ENCODE assay signal across 19 cellular contexts in genomic region chr5:138726848-138727247, GRCh38. TPM values are rescaled to one million over a fixed set of nuclear protein-coding genes. Genes with fewer than 3 reads are reported as not detected.
DNase-seq lines count a peak whose midpoint lies in the region; ATAC-seq and TF ChIP-seq lines count a peak whose summit lies in the region.
"Had no signal": no experiment of that assay in that cellular context is flagged by ENCODE, and none has a peak within 500 bp of the region (broad histone marks: within the 10 kb centered on the region; RNA-seq: fewer than 3 reads in every experiment).

No MANE protein-coding gene starts in this region.

- H3K36me3 ChIP-seq in stomach smooth muscle (ENCODE audit: control insufficient read depth in 2 of 2, insufficient read depth in 2 of 2, low read length in 2 of 2) = no peaks in the 10 kb centered on the region
- H3K36me3 ChIP-seq: adrenal gland, gastroesophageal sphincter had no signal

- no peaks in the 10 kb centered on the region for H3K9me3 Mint-ChIP-seq in WTC11
- peaks cover 20% of the 10 kb centered on the region for H3K9me3 Mint-ChIP-seq in glutamatergic neuron (ENCODE audit: unreplicated experiment)

- TF ChIP-seq CTCF in WTC11 (IDR thresholded peaks at IDR 0.05) (no peak), glutamatergic neuron (IDR thresholded peaks at IDR 0.05; ENCODE audit: partially characterized antibody, unreplicated experiment) (no peak)

- peaks cover 23% of the 10 kb centered on the region for H3K4me1 ChIP-seq in stomach smooth muscle (ENCODE audit: control insufficient read depth, insufficient read depth, low read length)

- no peak overlapping the region for H3K9ac ChIP-seq in stomach smooth muscle (ENCODE audit: low read length in 2 of 2)

- no peaks in the 10 kb centered on the region for H3K27me3 ChIP-seq in stomach smooth muscle (ENCODE audit: control insufficient read depth in 1 of 2, insufficient read depth in 2 of 2, low read length in 2 of 2)
- H3K27me3 ChIP-seq: adrenal gland, gastroesophageal sphincter had no signal

- no peak overlapping the region for H3K4me3 ChIP-seq in stomach smooth muscle (ENCODE audit: low read length in 2 of 2)
- H3K4me3 ChIP-seq: adrenal gland, gastroesophageal sphincter had no signal

- H3K27ac Mint-ChIP-seq in WTC11 (0 out of 2 replicates have a peak overlapping the region, but pooled peaks have one; percentile 96), glutamatergic neuron (ENCODE audit: unreplicated experiment) (peak overlapping the region; percentile 100)
- H3K27ac Mint-ChIP-seq: B cell had no signal

- H3K27me3 Mint-ChIP-seq in WTC11 (ENCODE audit: low read depth) (no peaks in the 10 kb centered on the region; the same call in 1 of the 2 replicates), glutamatergic neuron (ENCODE audit: unreplicated experiment) (peaks cover 10% of the 10 kb centered on the region)

- H3K4me1 Mint-ChIP-seq in WTC11 (peaks cover 42% of the 10 kb centered on the region), glutamatergic neuron (ENCODE audit: low read depth, unreplicated experiment) (peaks cover 45% of the 10 kb centered on the region)

- CTCF ChIA-PET in WTC11 (lab: Charles Lee) = interaction anchor here (2.1 kb wide), 1 partner anchor 147 kb away, joined by 9 read pairs; no protein-coding TSS in a partner anchor

- H3K36me3 Mint-ChIP-seq in WTC11 = no peaks in the 10 kb centered on the region
- no peaks in the 10 kb centered on the region for H3K36me3 Mint-ChIP-seq in glutamatergic neuron (ENCODE audit: unreplicated experiment)

- POLR2A ChIA-PET in WTC11 (lab: Charles Lee) = no interaction called here

- H3K4me3 Mint-ChIP-seq in WTC11 (no peak overlapping the region), glutamatergic neuron (ENCODE audit: unreplicated experiment) (no peak overlapping the region)
- H3K4me3 Mint-ChIP-seq: B cell had no signal

- peak; percentile 13 for DNase-seq in stimulated activated CD4-positive, alpha-beta T cell treated with anti-CD3 and anti-CD28 coated beads, Interleukin-2, amount 100 ng/mL, for 4 hours (ENCODE audit: low read depth)
- no peak for DNase-seq in stimulated activated CD4-positive, alpha-beta T cell treated with anti-CD3 and anti-CD28 coated beads, Interleukin-1b, Interleukin-23, amount 100 ng/mL, for 48 hours
- DNase-seq in WTC11 (ENCODE audit: low spot score) (no peak), glutamatergic neuron (no peak), SK-N-DZ (ENCODE audit: low spot score) (no peak)
- DNase-seq: adrenal gland, Calu3, dermis blood vessel endothelial cell, IMR-90, left colon, NCI-H510A, T-helper 1 cell had no signal

- ATAC-seq in WTC11 (no peak), GM19455 (IDR thresholded peaks at IDR 0.05; ENCODE audit: unreplicated experiment) (no peak), HG03521 (IDR thresholded peaks at IDR 0.05; ENCODE audit: unreplicated experiment) (no peak)
- ATAC-seq: gastroesophageal sphincter, left colon, Right ventricle myocardium inferior had no signal

- H3K9me3 ChIP-seq in stomach smooth muscle (ENCODE audit: control insufficient read depth in 2 of 2, low read length in 2 of 2) = no peaks in the 10 kb centered on the region
- H3K9me3 ChIP-seq: adrenal gland, gastroesophageal sphincter had no signal

- H3K27ac ChIP-seq in stomach smooth muscle (ENCODE audit: low read length) = peak overlapping the region; percentile 95
- H3K27ac ChIP-seq: HL-60 had no signal

TF ChIP-seq in WTC11, 78 proteins besides CTCF, POLR2A, EP300 and RAD21 (continues in another document):
- TF ChIP-seq NFATC4 (CRISPR knock-in tag; IDR thresholded peaks at IDR 0.05) = no peak
- no peak for TF ChIP-seq PRRX2 (CRISPR knock-in tag; IDR thresholded peaks at IDR 0.05)
- no peak for TF ChIP-seq PRDM15 (CRISPR knock-in tag; IDR thresholded peaks at IDR 0.05)
- TF ChIP-seq TEAD4 (CRISPR knock-in tag; IDR thresholded peaks at IDR 0.05) = no peak
- TF ChIP-seq ZBTB43 (CRISPR knock-in tag; IDR thresholded peaks at IDR 0.05) = no peak
- no peak for TF ChIP-seq SMAD4 (CRISPR knock-in tag; IDR thresholded peaks at IDR 0.05)
- no peak for TF ChIP-seq E2F4 (CRISPR knock-in tag; IDR thresholded peaks at IDR 0.05; ENCODE audit: borderline replicate concordance, low read depth)
- TF ChIP-seq IRF2 (CRISPR knock-in tag; IDR thresholded peaks at IDR 0.05; ENCODE audit: borderline replicate concordance, low read depth) = no peak
- TF ChIP-seq ZNF219 (CRISPR knock-in tag; IDR thresholded peaks at IDR 0.05; ENCODE audit: borderline replicate concordance) = no peak
- no peak for TF ChIP-seq MYBL2 (CRISPR knock-in tag; IDR thresholded peaks at IDR 0.05)
- TF ChIP-seq RORB (CRISPR knock-in tag; IDR thresholded peaks at IDR 0.05) = no peak
- no peak for TF ChIP-seq FOXP1 (CRISPR knock-in tag; IDR thresholded peaks at IDR 0.05; ENCODE audit: borderline replicate concordance)
- TF ChIP-seq FOXP4 (CRISPR knock-in tag; IDR thresholded peaks at IDR 0.05) = no peak
- TF ChIP-seq USF1 (CRISPR knock-in tag; IDR thresholded peaks at IDR 0.05) = no peak

RNA-seq across cellular contexts. Expression of gene CTNNA1, which starts 26.4 kb away (rescaled TPM):
- total RNA-seq in WTC11 (2021) = 297 to 309 TPM (median 309 TPM) in 3 replicates
- total RNA-seq in glutamatergic neuron (ENCODE audit: unreplicated experiment) = 598 TPM
- polyA plus RNA-seq in SK-N-DZ (2014; cell fraction: cytosol; rRNA removed) = 123 and 129 TPM in 2 replicates
- polyA plus RNA-seq in SK-N-DZ (2014; cell fraction: nucleus; rRNA removed) = 77.1 and 82.1 TPM in 2 replicates
